8 cellular contexts compared by ENCODE assay signal in genomic region chr5:18465833-18466681, GRCh38.
DNase-seq lines count a peak whose midpoint lies in the region; ATAC-seq, FAIRE-seq and TF ChIP-seq lines count a peak whose summit lies in the region.
"Had no signal": no experiment of that assay in that cellular context is flagged by ENCODE, and none has a peak within 500 bp of the region (broad histone marks: within the 10 kb centered on the region; RNA-seq: fewer than 3 reads in every experiment).

No MANE protein-coding gene starts in this region.

- no peak for FAIRE-seq in kidney (lab: Jason Lieb, UNC)
- FAIRE-seq: colon had no signal

- no peaks in the 10 kb centered on the region for H3K9me2 ChIP-seq in OCI-LY7 (ENCODE audit: insufficient read depth, low read length)

- peak; percentile 91 for ATAC-seq in GM21723 (IDR thresholded peaks at IDR 0.05; ENCODE audit: unreplicated experiment)
- ATAC-seq in stimulated activated memory B cell treated with anti-CD40 and anti-IgM and Interleukin-4, amounts not matched to agents 10 μg/mL and 1 μg/mL and 100 μg/mL, for 72 hours: peak; percentile 54

- H3K4me3 Mint-ChIP-seq in stimulated activated memory B cell treated with anti-CD40 and anti-IgM and Interleukin-4, amounts not matched to agents 10 μg/mL and 1 μg/mL and 100 μg/mL, for 72 hours: no peak overlapping the region

- H3K4me1 ChIP-seq in OCI-LY7 (ENCODE audit: insufficient read depth, low read length, poor library complexity, severe bottlenecking) (no peaks in the 10 kb centered on the region), kidney (ENCODE audit: control insufficient read depth in 1 of 2, insufficient read depth in 1 of 2, low read depth in 1 of 2, low read length in 2 of 2) (no peaks in the 10 kb centered on the region)

- H2AFZ ChIP-seq in OCI-LY7 (ENCODE audit: low read length): no peak overlapping the region

- DNase-seq in GM12864 (ENCODE audit: low read depth) (no peak), KG1 (lab: John Stamatoyannopoulos, UW) (peak; percentile 44), OCI-LY7 (ENCODE audit: low spot score) (peak; percentile 63), astrocyte of the cerebellum (ENCODE audit: low read depth) (peak; percentile 26), kidney (no peak)

- CTCF ChIA-PET in OCI-LY7 (lab: Charles Lee; ENCODE audit: unreplicated experiment): interaction anchor here (0.7 kb wide), 1 partner anchor 1143 kb away, joined by 3 read pairs; no protein-coding TSS in a partner anchor

- H3K9me3 ChIP-seq in OCI-LY7 (ENCODE audit: low read length) (no peaks in the 10 kb centered on the region), kidney (ENCODE audit: control insufficient read depth in 1 of 2, low read length in 2 of 2) (no peaks in the 10 kb centered on the region)

- no peaks in the 10 kb centered on the region for H3K4me1 Mint-ChIP-seq in stimulated activated memory B cell treated with anti-CD40 and anti-IgM and Interleukin-4, amounts not matched to agents 10 μg/mL and 1 μg/mL and 100 μg/mL, for 72 hours

- H3K79me2 ChIP-seq in OCI-LY7 (ENCODE audit: insufficient read depth, low read depth, low read length): no peaks in the 10 kb centered on the region

- H3K4me3 ChIP-seq in GM12864 (ENCODE audit: low read depth, low read length) (no peak overlapping the region), OCI-LY7 (ENCODE audit: low read depth, low read length, poor library complexity, severe bottlenecking) (no peak overlapping the region), astrocyte of the cerebellum (ENCODE audit: low read depth, low read length) (no peak overlapping the region), kidney (ENCODE audit: low read length in 2 of 2) (no peak overlapping the region)

- TF ChIP-seq CTCF in GM12864 (IDR thresholded peaks at IDR 0.05; ENCODE audit: low read depth, low read length, missing control alignments) (peak; percentile 48), OCI-LY7 (conservative IDR thresholded peaks at IDR 0.05; ENCODE audit: low read length) (peak; percentile 90), astrocyte of the cerebellum (IDR thresholded peaks at IDR 0.05; ENCODE audit: low read depth, low read length, missing control alignments) (peak; percentile 60), kidney (IDR thresholded peaks at IDR 0.05; ENCODE audit: borderline replicate concordance, extremely low read depth, insufficient read depth) (peak; percentile 56)

- POLR2A ChIA-PET in OCI-LY7 (lab: Charles Lee): no interaction called here

- no peaks in the 10 kb centered on the region for H3K9me3 Mint-ChIP-seq in stimulated activated memory B cell treated with anti-CD40 and anti-IgM and Interleukin-4, amounts not matched to agents 10 μg/mL and 1 μg/mL and 100 μg/mL, for 72 hours

- in situ Hi-C loops in astrocyte of the cerebellum (cut with HindIII; ENCODE audit: low sequenced_read_pairs): no loop called here

- intact Hi-C loops in OCI-LY7 (cut with micrococcal nuclease; ENCODE audit: unreplicated experiment): loop anchor here (2.0 kb wide), 2 partner anchors 233 to 1143 kb away; no protein-coding TSS in a partner anchor
- intact Hi-C loops in kidney (cut with DNase I): no loop called here

- no TSS peak for BruUV-seq in OCI-LY7 (replicated peaks; lab: Mats Ljungman, UMichigan)

- no peaks in the 10 kb centered on the region; the same call in 1 of the 2 replicates for H4K20me1 ChIP-seq in OCI-LY7 (ENCODE audit: insufficient read depth, low read length)

- no peak overlapping the region for H3K4me2 ChIP-seq in OCI-LY7 (ENCODE audit: low read length)

- H3K27ac ChIP-seq in OCI-LY7 (ENCODE audit: low read depth, low read length, poor library complexity, severe bottlenecking) (no peak overlapping the region), kidney (ENCODE audit: low read depth in 2 of 2, low read length in 2 of 2) (no peak overlapping the region)

- H3K27me3 Mint-ChIP-seq in stimulated activated memory B cell treated with anti-CD40 and anti-IgM and Interleukin-4, amounts not matched to agents 10 μg/mL and 1 μg/mL and 100 μg/mL, for 72 hours: no peaks in the 10 kb centered on the region

- H3K36me3 ChIP-seq in OCI-LY7 (ENCODE audit: insufficient read depth, low read length): no peaks in the 10 kb centered on the region
- H3K36me3 ChIP-seq in kidney (ENCODE audit: control insufficient read depth in 1 of 2, insufficient read depth in 2 of 2, low read length in 2 of 2): no peaks in the 10 kb centered on the region

- H3K27ac Mint-ChIP-seq in stimulated activated memory B cell treated with anti-CD40 and anti-IgM and Interleukin-4, amounts not matched to agents 10 μg/mL and 1 μg/mL and 100 μg/mL, for 72 hours: no peak overlapping the region

- H3K36me3 Mint-ChIP-seq in stimulated activated memory B cell treated with anti-CD40 and anti-IgM and Interleukin-4, amounts not matched to agents 10 μg/mL and 1 μg/mL and 100 μg/mL, for 72 hours: no peaks in the 10 kb centered on the region

- H3K9ac ChIP-seq in kidney (ENCODE audit: low read length in 2 of 2): no peak overlapping the region

Comparison
In these comparisons a context has a peak if more than half of its experiments do, and no peak if none do; other contexts are left out.
1. DNase-seq: peak in KG1 (single experiment), OCI-LY7 (single experiment) and astrocyte of the cerebellum (single experiment); none in GM12864 (single experiment) and kidney (single experiment).
2. Peak in every context shown above with its lines, with median percentiles within 50 percentile points of each other: CTCF ChIP-seq.